Comparison of ENCODE assay signal across 24 cellular contexts in genomic region chr4:13704761-13705160, GRCh38.
DNase-seq lines count a peak whose midpoint lies in the region; ATAC-seq and TF ChIP-seq lines count a peak whose summit lies in the region.
"Had no signal": no experiment of that assay in that cellular context is flagged by ENCODE, and none has a peak within 500 bp of the region (broad histone marks: within the 10 kb centered on the region; RNA-seq: fewer than 3 reads in every experiment).

No MANE protein-coding gene starts in this region.

- intact Hi-C loops in right cardiac atrium (cut with DNase I) (no loop called here), left cardiac atrium (cut with DNase I) (no loop called here), colonic mucosa (cut with DNase I) (no loop called here), right lobe of liver (cut with DNase I) (no loop called here), transverse colon (cut with DNase I; ENCODE audit: low total_unique reads) (no loop called here)
- intact Hi-C loops in activated naive CD4-positive, alpha-beta T cell treated with anti-CD3 and anti-CD28 coated beads for 36 hours (cut with micrococcal nuclease), result no loop called here

- TF ChIP-seq POLR2A in right lobe of liver (IDR thresholded peaks at IDR 0.05) (no peak), transverse colon (IDR thresholded peaks at IDR 0.05) (no peak)

- no peaks in the 10 kb centered on the region for H3K36me3 Mint-ChIP-seq in activated naive CD4-positive, alpha-beta T cell treated with anti-CD3 and anti-CD28 coated beads for 36 hours (ENCODE audit: low read depth)
- H3K36me3 Mint-ChIP-seq: activated naive CD4-positive, alpha-beta T cell treated with anti-CD3 and anti-CD28 coated beads, Interleukin-2, amount 50 U/mL, for 72 hours; CD8-positive, alpha-beta T cell; memory B cell had no signal

- H3K4me1 ChIP-seq in right cardiac atrium (ENCODE audit: control insufficient read depth, insufficient read depth, low read length) (peaks cover 4% of the 10 kb centered on the region), colonic mucosa (no peaks in the 10 kb centered on the region), right lobe of liver (peaks cover 0 to 65% (median 32%) of the 10 kb centered on the region in 4 donors), transverse colon (peaks cover 0 to 22% (median 4%) of the 10 kb centered on the region in 4 donors)
- H3K4me1 ChIP-seq: prostate gland, SJSA1 had no signal

- TF ChIP-seq CTCF in colonic mucosa (IDR thresholded peaks at IDR 0.05) (no peak), right lobe of liver (IDR thresholded peaks at IDR 0.05) (no peak), transverse colon (IDR thresholded peaks at IDR 0.05) (no peak)

- TF ChIP-seq EP300 in transverse colon (IDR thresholded peaks at IDR 0.05; ENCODE audit: low read depth), result no peak

- no peaks in the 10 kb centered on the region for H3K9me3 ChIP-seq in right cardiac atrium (ENCODE audit: control insufficient read depth, low read length)
- H3K9me3 ChIP-seq in colonic mucosa, result no peaks in the 10 kb centered on the region
- H3K9me3 ChIP-seq in right lobe of liver, result no peaks in the 10 kb centered on the region
- no peaks in the 10 kb centered on the region for H3K9me3 ChIP-seq in transverse colon
- H3K9me3 ChIP-seq: prostate gland, SJSA1 had no signal

- H3K27ac ChIP-seq in right cardiac atrium (ENCODE audit: low read length) (peak overlapping the region; percentile 39), colonic mucosa (peak overlapping the region; percentile 62), right lobe of liver (peak overlapping the region; percentile 24 to 73 (median 64)), transverse colon (peak overlapping the region; percentile 42 to 81 (median 60))
- H3K27ac ChIP-seq: GM23248, prostate gland, SJSA1 had no signal

- DNase-seq in right cardiac atrium (no peak), left cardiac atrium (no peak), colonic mucosa (no peak), right lobe of liver (no peak), transverse colon (no peak)
- DNase-seq in activated naive CD4-positive, alpha-beta T cell treated with anti-CD3 and anti-CD28 coated beads for 36 hours, result no peak
- DNase-seq: activated CD4-positive, alpha-beta T cell treated with anti-CD3 and anti-CD28 coated beads, Interleukin-2, amount 50 U/mL, for 48 hours; activated CD4-positive, CD25-positive, alpha-beta regulatory T cell; CD8-positive, alpha-beta T cell; GM23248; NCI-H1048; NCI-H1694; NCI-H510A treated with DMSO at 0.1 percent for 48 hours; stimulated activated CD4-positive, alpha-beta T cell treated with anti-CD3 and anti-CD28 coated beads, Interleukin-1b, Interleukin-23, amount 100 ng/mL, for 48 hours; trophoblast cell had no signal

- peaks cover 7% of the 10 kb centered on the region for H3K27me3 Mint-ChIP-seq in activated naive CD4-positive, alpha-beta T cell treated with anti-CD3 and anti-CD28 coated beads for 36 hours (ENCODE audit: low read depth)

- H3K9ac ChIP-seq in colonic mucosa (ENCODE audit: low read depth in 2 of 2, low read length in 2 of 2), result no peak overlapping the region
- H3K9ac ChIP-seq: GM23248 had no signal

- no peak overlapping the region for H3K4me3 ChIP-seq in right cardiac atrium (ENCODE audit: low read length)
- H3K4me3 ChIP-seq in colonic mucosa, result no peak overlapping the region
- no peak overlapping the region for H3K4me3 ChIP-seq in right lobe of liver
- H3K4me3 ChIP-seq in transverse colon, result no peak overlapping the region
- H3K4me3 ChIP-seq: cardiac muscle cell, GM23248, prostate gland, SJSA1 had no signal

- H3K4me1 Mint-ChIP-seq in activated naive CD4-positive, alpha-beta T cell treated with anti-CD3 and anti-CD28 coated beads for 36 hours (ENCODE audit: low read depth), result no peaks in the 10 kb centered on the region
- H3K4me1 Mint-ChIP-seq: activated T-helper 17 cell treated with anti-CD3 and anti-CD28 coated beads, Interleukin-2, amount 50 U/mL, for 72 hours had no signal

- CTCF ChIA-PET in activated naive CD4-positive, alpha-beta T cell treated with anti-CD3 and anti-CD28 coated beads for 36 hours (lab: Charles Lee), result no interaction called here

- ATAC-seq in right cardiac atrium, result no peak
- no peak for ATAC-seq in left cardiac atrium
- ATAC-seq in right lobe of liver, result no peak
- no peak for ATAC-seq in GM21528 (IDR thresholded peaks at IDR 0.05; ENCODE audit: low FRiP score, unreplicated experiment)
- no peak for ATAC-seq in HG02642 (IDR thresholded peaks at IDR 0.05; ENCODE audit: poor library complexity, unreplicated experiment)
- ATAC-seq: activated naive CD4-positive, alpha-beta T cell treated with anti-CD3 and anti-CD28 coated beads, Interleukin-2, amount 50 U/mL, for 72 hours; activated T-helper 17 cell treated with anti-CD3 and anti-CD28 coated beads, Interleukin-2, amount 50 U/mL, for 72 hours; CD8-positive, alpha-beta T cell had no signal

- no peaks in the 10 kb centered on the region for H3K36me3 ChIP-seq in colonic mucosa
- no peaks in the 10 kb centered on the region for H3K36me3 ChIP-seq in right lobe of liver
- H3K36me3 ChIP-seq in transverse colon, result no peaks in the 10 kb centered on the region
- H3K36me3 ChIP-seq: cardiac muscle cell, prostate gland, SJSA1 had no signal

- no peak overlapping the region for H3K4me3 Mint-ChIP-seq in activated naive CD4-positive, alpha-beta T cell treated with anti-CD3 and anti-CD28 coated beads for 36 hours
- H3K4me3 Mint-ChIP-seq: activated T-helper 17 cell treated with anti-CD3 and anti-CD28 coated beads, Interleukin-2, amount 50 U/mL, for 72 hours; B cell; CD8-positive, alpha-beta T cell; memory B cell had no signal

- H3K27ac Mint-ChIP-seq in activated naive CD4-positive, alpha-beta T cell treated with anti-CD3 and anti-CD28 coated beads for 36 hours, result no peak overlapping the region
- H3K27ac Mint-ChIP-seq: activated naive CD4-positive, alpha-beta T cell treated with anti-CD3 and anti-CD28 coated beads, Interleukin-2, amount 50 U/mL, for 72 hours; activated T-helper 17 cell treated with anti-CD3 and anti-CD28 coated beads, Interleukin-2, amount 50 U/mL, for 72 hours; B cell; CD8-positive, alpha-beta T cell; memory B cell had no signal

- H3K27me3 ChIP-seq in right cardiac atrium (ENCODE audit: control insufficient read depth, insufficient read depth) (no peaks in the 10 kb centered on the region), colonic mucosa (no peaks in the 10 kb centered on the region), right lobe of liver (no peaks in the 10 kb centered on the region), transverse colon (no peaks in the 10 kb centered on the region)
- H3K27me3 ChIP-seq: cardiac muscle cell, SJSA1 had no signal

- in situ Hi-C loops in transverse colon (cut with MboI; ENCODE audit: low pct_ligation_motif_present in 1 of 4, low pct_unique_long_range_greater_than_20kb in 1 of 4, low sequenced_read_pairs in 3 of 4), result no loop called here

- H3K9me3 Mint-ChIP-seq in activated naive CD4-positive, alpha-beta T cell treated with anti-CD3 and anti-CD28 coated beads for 36 hours, result no peaks in the 10 kb centered on the region
- H3K9me3 Mint-ChIP-seq: activated naive CD4-positive, alpha-beta T cell treated with anti-CD3 and anti-CD28 coated beads, Interleukin-2, amount 50 U/mL, for 72 hours; activated T-helper 17 cell treated with anti-CD3 and anti-CD28 coated beads, Interleukin-2, amount 50 U/mL, for 72 hours; CD8-positive, alpha-beta T cell; memory B cell had no signal
